ENCODE assay signal across 8 cellular contexts in the genomic region with DNA sequence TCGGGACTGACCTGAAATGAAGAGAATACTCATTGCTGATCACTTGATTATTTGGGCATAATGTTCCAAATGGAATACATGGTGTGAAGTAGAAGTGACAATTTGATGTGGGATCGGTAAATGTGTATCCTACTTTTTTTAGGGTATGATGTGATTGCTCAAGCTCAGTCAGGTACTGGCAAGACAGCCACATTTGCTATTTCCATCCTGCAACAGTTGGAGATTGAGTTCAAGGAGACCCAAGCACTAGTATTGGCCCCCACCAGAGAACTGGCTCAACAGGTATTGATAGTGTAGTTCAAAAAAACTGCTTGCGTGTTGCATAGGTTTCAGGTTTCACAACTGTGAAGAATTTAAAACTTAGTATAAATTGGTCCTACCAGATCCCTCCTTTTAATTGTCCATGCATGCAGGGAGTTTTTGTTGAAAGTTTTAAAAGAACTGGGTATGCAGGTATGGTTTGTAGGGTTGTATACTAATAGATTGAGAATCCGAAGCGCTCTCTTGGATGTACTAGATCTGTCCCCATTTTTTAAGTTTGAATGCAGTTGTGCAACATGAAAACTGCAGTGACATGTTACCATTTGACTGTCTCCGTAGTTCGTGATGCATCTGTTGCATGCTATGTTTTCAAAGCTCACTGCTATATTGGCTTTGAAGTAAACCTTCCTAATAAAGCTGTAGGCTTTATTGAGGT. TPM values are rescaled to one million over a fixed set of nuclear protein-coding genes. Genes with fewer than 3 reads are reported as not detected.
DNase-seq lines count a peak whose midpoint lies in the region; ATAC-seq lines count a peak whose summit lies in the region.

No MANE protein-coding gene starts in this region.

- POLR2A ChIA-PET in activated CD4-positive, alpha-beta memory T cell treated with anti-CD3 and anti-CD28 coated beads, Interleukin-2, amount 10 ng/mL, durations not matched to agents 7 days and 5 days (lab: Charles Lee), result interaction anchor here (0.7 to 6.4 kb wide), 32 partner anchors 6 to 1198 kb away, joined by 3 to 240 read pairs (median 15); partner anchors contain the start of genes AHSG, DNAJB11, RFC4 and RPL39L

- CTCF ChIA-PET in activated CD4-positive, alpha-beta memory T cell treated with anti-CD3 and anti-CD28 coated beads, Interleukin-2, amount 10 ng/mL, durations not matched to agents 7 days and 5 days (lab: Charles Lee), result interaction anchor here (0.8 to 1.6 kb wide), 4 partner anchors 13 to 380 kb away, joined by 3 to 7 read pairs (median 3); partner anchors contain the start of gene RPL39L

- no peak for DNase-seq in activated CD4-positive, alpha-beta T cell treated with anti-CD3 and anti-CD28 coated beads, Interleukin-2, amount 10 ng/mL, durations not matched to agents 24 days and 14 days
- DNase-seq in activated CD4-positive, alpha-beta T cell treated with anti-CD3 and anti-CD28 coated beads for 48 hours, result no peak
- DNase-seq in activated CD4-positive, alpha-beta memory T cell treated with anti-CD3 and anti-CD28 coated beads, Interleukin-2, amount 10 ng/mL, durations not matched to agents 7 days and 5 days, result no peak
- DNase-seq in NCI-H187 (lab: John Stamatoyannopoulos, UW), result no peak
- no peak for DNase-seq in ureter (ENCODE audit: low spot score)

- H3K4me3 ChIP-seq in iPS-18c (ENCODE audit: insufficient read depth, low read depth, low read length), result peak overlapping the region; percentile 98

- H3K27ac ChIP-seq in temporal lobe (ENCODE audit: low read depth, low read length), result peak overlapping the region; percentile 98

- H3K4me3 Mint-ChIP-seq in activated CD4-positive, alpha-beta T cell treated with anti-CD3 and anti-CD28 coated beads, Interleukin-2, amount 10 ng/mL, durations not matched to agents 24 days and 14 days, result peak overlapping the region; percentile 100
- peak overlapping the region; percentile 99 for H3K4me3 Mint-ChIP-seq in activated CD4-positive, alpha-beta memory T cell treated with anti-CD3 and anti-CD28 coated beads, Interleukin-2, amount 10 ng/mL, durations not matched to agents 7 days and 5 days

- peaks cover 64% of the 10 kb centered on the region for H3K36me3 Mint-ChIP-seq in activated CD4-positive, alpha-beta T cell treated with anti-CD3 and anti-CD28 coated beads, Interleukin-2, amount 10 ng/mL, durations not matched to agents 24 days and 14 days (ENCODE audit: low read depth)
- peaks cover 72% of the 10 kb centered on the region for H3K36me3 Mint-ChIP-seq in activated CD4-positive, alpha-beta memory T cell treated with anti-CD3 and anti-CD28 coated beads, Interleukin-2, amount 10 ng/mL, durations not matched to agents 7 days and 5 days (ENCODE audit: low read depth)

- no peaks in the 10 kb centered on the region for H3K9me3 ChIP-seq in iPS-18c (ENCODE audit: control insufficient read depth, insufficient read depth, low read length)

- no peak for ATAC-seq in HG03378 (IDR thresholded peaks at IDR 0.05; ENCODE audit: unreplicated experiment)

- H3K27ac Mint-ChIP-seq in activated CD4-positive, alpha-beta T cell treated with anti-CD3 and anti-CD28 coated beads, Interleukin-2, amount 10 ng/mL, durations not matched to agents 24 days and 14 days, result peak overlapping the region; percentile 100
- peak overlapping the region; percentile 100 for H3K27ac Mint-ChIP-seq in activated CD4-positive, alpha-beta memory T cell treated with anti-CD3 and anti-CD28 coated beads, Interleukin-2, amount 10 ng/mL, durations not matched to agents 7 days and 5 days

- H3K9me3 Mint-ChIP-seq in activated CD4-positive, alpha-beta T cell treated with anti-CD3 and anti-CD28 coated beads, Interleukin-2, amount 10 ng/mL, durations not matched to agents 24 days and 14 days, result peaks cover 6% of the 10 kb centered on the region
- no peaks in the 10 kb centered on the region for H3K9me3 Mint-ChIP-seq in activated CD4-positive, alpha-beta memory T cell treated with anti-CD3 and anti-CD28 coated beads, Interleukin-2, amount 10 ng/mL, durations not matched to agents 7 days and 5 days

- intact Hi-C loops in activated CD4-positive, alpha-beta T cell treated with anti-CD3 and anti-CD28 coated beads, Interleukin-2, amount 10 ng/mL, durations not matched to agents 24 days and 14 days (cut with micrococcal nuclease), result loop anchor here (5.0 to 10.0 kb wide), 2 partner anchors 147 to 170 kb away; partner anchors contain the start of genes AHSG and ST6GAL1

- peaks cover 3% of the 10 kb centered on the region for H3K27me3 Mint-ChIP-seq in activated CD4-positive, alpha-beta T cell treated with anti-CD3 and anti-CD28 coated beads, Interleukin-2, amount 10 ng/mL, durations not matched to agents 24 days and 14 days
- H3K27me3 Mint-ChIP-seq in activated CD4-positive, alpha-beta memory T cell treated with anti-CD3 and anti-CD28 coated beads, Interleukin-2, amount 10 ng/mL, durations not matched to agents 7 days and 5 days, result no peaks in the 10 kb centered on the region

- peaks cover 48% of the 10 kb centered on the region for H3K4me1 Mint-ChIP-seq in activated CD4-positive, alpha-beta T cell treated with anti-CD3 and anti-CD28 coated beads, Interleukin-2, amount 10 ng/mL, durations not matched to agents 24 days and 14 days
- peaks cover 53% of the 10 kb centered on the region for H3K4me1 Mint-ChIP-seq in activated CD4-positive, alpha-beta memory T cell treated with anti-CD3 and anti-CD28 coated beads, Interleukin-2, amount 10 ng/mL, durations not matched to agents 7 days and 5 days

RNA-seq across cellular contexts. Expression of gene EIF4A2, which starts 1.6 kb away (rescaled TPM):
- total RNA-seq in activated CD4-positive, alpha-beta T cell treated with anti-CD3 and anti-CD28 coated beads, Interleukin-2, amount 10 ng/mL, durations not matched to agents 24 days and 14 days, result 502 and 507 TPM in 2 replicates
- 100 to 1,000 TPM; 385 to 388 TPM for total RNA-seq in activated CD4-positive, alpha-beta memory T cell treated with anti-CD3 and anti-CD28 coated beads, Interleukin-2, amount 10 ng/mL, durations not matched to agents 7 days and 5 days
- total RNA-seq in temporal lobe, result 1,101 TPM
- total RNA-seq in ureter, result 343 TPM

RNA-seq across cellular contexts. Expression of gene RFC4, which starts 21.3 kb away (rescaled TPM):
- total RNA-seq in activated CD4-positive, alpha-beta T cell treated with anti-CD3 and anti-CD28 coated beads, Interleukin-2, amount 10 ng/mL, durations not matched to agents 24 days and 14 days, result 116 and 119 TPM in 2 replicates
- total RNA-seq in activated CD4-positive, alpha-beta memory T cell treated with anti-CD3 and anti-CD28 coated beads, Interleukin-2, amount 10 ng/mL, durations not matched to agents 7 days and 5 days, result 10 to 100 TPM; 85.5 to 89.3 TPM
- 22.9 TPM for total RNA-seq in temporal lobe
- 9.8 TPM for total RNA-seq in ureter

RNA-seq across cellular contexts. Expression of gene ADIPOQ, which starts 57.5 kb away (rescaled TPM):
- not detected in 2 replicates for total RNA-seq in activated CD4-positive, alpha-beta T cell treated with anti-CD3 and anti-CD28 coated beads, Interleukin-2, amount 10 ng/mL, durations not matched to agents 24 days and 14 days
- not detected for total RNA-seq in activated CD4-positive, alpha-beta memory T cell treated with anti-CD3 and anti-CD28 coated beads, Interleukin-2, amount 10 ng/mL, durations not matched to agents 7 days and 5 days
- total RNA-seq in temporal lobe (not detected), ureter (0.60 TPM)
